Comparison of ENCODE assay signal across 8 cellular contexts in genomic region chr2:10331033-10331701, GRCh38. TPM values are rescaled to one million over a fixed set of nuclear protein-coding genes. Genes with fewer than 3 reads are reported as not detected.
A peak's percentile ranks its signal among the peaks of the same experiment; 100 is the strongest.
DNase-seq lines count a peak whose midpoint lies in the region; ATAC-seq lines count a peak whose summit lies in the region.

No MANE protein-coding gene starts in this region.

- ATAC-seq in GM21737 (IDR thresholded peaks at IDR 0.05; ENCODE audit: unreplicated experiment) (peak; percentile 45), HG03457 (IDR thresholded peaks at IDR 0.05; ENCODE audit: unreplicated experiment) (no peak)

- DNase-seq in Daoy (ENCODE audit: low read depth): peak; percentile 72
- peak; percentile 92 for DNase-seq in NCI-H2171 treated with DMSO at 0.1 percent for 48 hours (lab: John Stamatoyannopoulos, UW)
- peak; percentile 56 for DNase-seq in activated T-cell treated with anti-CD3 and anti-CD28 coated beads for 1 hour (ENCODE audit: low read depth)
- DNase-seq in head of caudate nucleus: peak in 27 of 42 donors; percentile 13 to 63 (median 42)
- peak; percentile 49 to 52 for DNase-seq in stimulated activated CD4-positive, alpha-beta T cell treated with anti-CD3 and anti-CD28 coated beads, Interleukin-15, amount 100 ng/mL, for 1 hour (ENCODE audit: low read depth in 1 of 2, low spot score in 1 of 2)
- no peak for DNase-seq in HuH-7 (ENCODE audit: low spot score)

- intact Hi-C loops in head of caudate nucleus (cut with DNase I): no loop called here

RNA-seq across cellular contexts. Expression of gene HPCAL1, which starts 28.5 kb away (rescaled TPM):
- total RNA-seq in Daoy (2014; rRNA removed; shearing (Covaris generic)): 60.9 and 68.5 TPM in 2 replicates
